ENCODE assay signal across 18 cellular contexts in genomic region chr5:2465383-2465782, GRCh38.
DNase-seq lines count a peak whose midpoint lies in the region; ATAC-seq, FAIRE-seq and TF ChIP-seq lines count a peak whose summit lies in the region.
"Had no signal": no experiment of that assay in that cellular context is flagged by ENCODE, and none has a peak within 500 bp of the region (broad histone marks: within the 10 kb centered on the region; RNA-seq: fewer than 3 reads in every experiment).

No MANE protein-coding gene starts in this region.

- H4K8ac ChIP-seq in H9 (replicated peaks; ENCODE audit: insufficient read length, low read depth, low read length) (no peak overlapping the region), H1 (ENCODE audit: extremely low read depth, insufficient read depth, low read length) (no peak overlapping the region)

- no peak overlapping the region for H3K4ac ChIP-seq in H9 (ENCODE audit: low read depth, low read length)
- H3K4ac ChIP-seq in H1 (replicated peaks; ENCODE audit: insufficient read length, low read depth, low read length) = no peak overlapping the region

- CTCF ChIA-PET in H1 (lab: Charles Lee; ENCODE audit: partially characterized antibody) = interaction anchor here (1.0 to 2.1 kb wide), 3 partner anchors 9 to 395 kb away, joined by 3 to 7 read pairs (median 3); no protein-coding TSS in a partner anchor

- H2AFZ ChIP-seq in GM23338 = no peak overlapping the region
- H2AFZ ChIP-seq in H9 (ENCODE audit: low read length) = no peak overlapping the region
- H2AFZ ChIP-seq in H1 (ENCODE audit: low read length) = no peak overlapping the region

- H3K56ac ChIP-seq in H9 (ENCODE audit: insufficient read length, low read depth, low read length) = no peak overlapping the region
- H3K56ac ChIP-seq in H1 (replicated peaks; ENCODE audit: insufficient read length, low read depth, low read length) = no peak overlapping the region

- H3K4me1 Mint-ChIP-seq in GM23338 (peaks cover 19% of the 10 kb centered on the region), H9 (peaks cover 0 to 25% of the 10 kb centered on the region in 2 experiments; a peak in 3 of 4 replicates), immature natural killer cell (no peaks in the 10 kb centered on the region)

- H2BK120ac ChIP-seq in H9 (ENCODE audit: low read depth, low read length, poor library complexity, severe bottlenecking) (no peak overlapping the region), H1 (replicated peaks; ENCODE audit: low read depth, low read length) (no peak overlapping the region)

- no peak overlapping the region for H3T11ph ChIP-seq in H9 (ENCODE audit: low read length)

- no peak for TF ChIP-seq EP300 in H1 (IDR thresholded peaks at IDR 0.05; ENCODE audit: borderline replicate concordance in 1 of 2, low read depth in 2 of 2, low read length in 2 of 2)

- H3K4me1 ChIP-seq in GM23338 (ENCODE audit: insufficient read depth) (no peaks in the 10 kb centered on the region), H9 (ENCODE audit: insufficient read depth, low read length) (no peaks in the 10 kb centered on the region), H1 (replicated peaks in 1 of 4; ENCODE audit: control insufficient read depth in 3 of 4, insufficient read depth in 4 of 4, low read length in 3 of 4) (no peaks in the 10 kb centered on the region; a peak in 1 of 7 replicates)

- H3K14ac ChIP-seq in H9 (ENCODE audit: insufficient read depth, low read length) (no peak overlapping the region), H1 (ENCODE audit: insufficient read length) (no peak overlapping the region)

- H2AK5ac ChIP-seq in H9 (ENCODE audit: insufficient read length, low read length) (no peak overlapping the region), H1 (ENCODE audit: low read depth, low read length) (no peak overlapping the region)

- no peak overlapping the region for H3K4me3 Mint-ChIP-seq in GM23338
- H3K4me3 Mint-ChIP-seq in H9 = no peak overlapping the region
- no peak overlapping the region for H3K4me3 Mint-ChIP-seq in immature natural killer cell

- no peak overlapping the region for H2BK20ac ChIP-seq in H9 (ENCODE audit: low read depth, low read length, poor library complexity, severe bottlenecking)
- H2BK20ac ChIP-seq in H1 (ENCODE audit: low read length) = no peak overlapping the region

- H3F3A ChIP-seq in GM23338 (replicated peaks; ENCODE audit: low read depth) = no peaks in the 10 kb centered on the region

- H3K79me1 ChIP-seq in H9 (ENCODE audit: insufficient read depth, low read depth, low read length, poor library complexity, severe bottlenecking) (no peaks in the 10 kb centered on the region), H1 (ENCODE audit: low read depth, low read length) (no peaks in the 10 kb centered on the region)

- H2BK15ac ChIP-seq in H9 (ENCODE audit: low read depth, low read length) = no peak overlapping the region
- H2BK15ac ChIP-seq in H1 (ENCODE audit: low read length) = no peak overlapping the region

- H3K23me2 ChIP-seq in H9 (ENCODE audit: insufficient read length, low read depth, low read length, poor library complexity, severe bottlenecking) (no peaks in the 10 kb centered on the region), H1 (ENCODE audit: low read depth, low read length) (no peaks in the 10 kb centered on the region)

- H4K91ac ChIP-seq in H9 (ENCODE audit: insufficient read length, low read depth, low read length) (no peak overlapping the region), H1 (replicated peaks; ENCODE audit: insufficient read length, low read length) (no peak overlapping the region)

- DNase-seq in GM23338 (ENCODE audit: low spot score) = peak; percentile 1
- DNase-seq in H9 = no peak
- DNase-seq in NCI-H2171 (lab: John Stamatoyannopoulos, UW) = peak; percentile 18
- DNase-seq in H1 (ENCODE audit: low read depth in 1 of 2, low spot score in 2 of 2) = no peak
- DNase-seq in DMS153 treated with DMSO at 0.1 percent for 48 hours (lab: John Stamatoyannopoulos, UW; ENCODE audit: unreplicated experiment) = no peak
- no peak for DNase-seq in immature natural killer cell
- DNase-seq: AML-193, DMS79 treated with DMSO at 0.1 percent for 48 hours, NCI-H2081, NCI-H446 treated with DMSO at 0.1 percent for 48 hours, PC-3, SIG-M5 had no signal

- H3K36me3 Mint-ChIP-seq in GM23338 (ENCODE audit: low read depth) (no peaks in the 10 kb centered on the region; the same call in 2 of the 3 replicates), H9 (ENCODE audit: insufficient read depth in 1 of 3, low read depth in 3 of 3) (peaks cover 0 to under 1% (median 0%) of the 10 kb centered on the region in 3 experiments; a peak in 1 of 7 replicates), immature natural killer cell (no peaks in the 10 kb centered on the region)

- no peak overlapping the region for H4K5ac ChIP-seq in H9 (ENCODE audit: insufficient read length, low read depth, low read length)
- no peak overlapping the region for H4K5ac ChIP-seq in H1 (ENCODE audit: insufficient read length, low read depth, low read length)

- H3K27me3 Mint-ChIP-seq in GM23338 (ENCODE audit: insufficient read depth, low read depth, poor library complexity) (peaks cover 6% of the 10 kb centered on the region), H9 (ENCODE audit: low read depth) (peaks cover 10% of the 10 kb centered on the region), immature natural killer cell (ENCODE audit: low read depth in 3 of 3) (peaks cover 0 to 3% (median 0%) of the 10 kb centered on the region in 3 donors)

- H3K9me3 ChIP-seq in H9 (ENCODE audit: control insufficient read depth, low read depth, low read length) = no peaks in the 10 kb centered on the region
- H3K9me3 ChIP-seq in H1 (ENCODE audit: insufficient read depth in 2 of 2, low read depth in 1 of 2, low read length in 1 of 2) = peaks cover 0 to 2% of the 10 kb centered on the region in 2 experiments; a peak in 2 of 4 replicates

- peaks cover under 1% of the 10 kb centered on the region; the same call in 2 of the 3 replicates for H3K9me3 Mint-ChIP-seq in GM23338
- no peaks in the 10 kb centered on the region; a peak in 1 of 5 replicates for H3K9me3 Mint-ChIP-seq in H9
- H3K9me3 Mint-ChIP-seq in immature natural killer cell = peaks cover 0 to 4% (median 0%) of the 10 kb centered on the region in 6 donors

- peak; percentile 81 for ATAC-seq in GM23338
- no peak for ATAC-seq in HG03354 (IDR thresholded peaks at IDR 0.05; ENCODE audit: poor library complexity, severe bottlenecking, unreplicated experiment)
- ATAC-seq in GM21390 (IDR thresholded peaks at IDR 0.05; ENCODE audit: unreplicated experiment) = no peak
- ATAC-seq: HCT116, K562, PC-3 had no signal

- TF ChIP-seq RAD21 in H1 (IDR thresholded peaks at IDR 0.05 in 1 of 2, conservative IDR thresholded peaks at IDR 0.05 in 1 of 2; ENCODE audit: low read depth in 2 of 2, low read length in 2 of 2) = peak; percentile 56 to 61

- H3K79me2 ChIP-seq in GM23338 (replicated peaks; ENCODE audit: insufficient read depth) (no peaks in the 10 kb centered on the region), H9 (ENCODE audit: insufficient read depth, low read length) (no peaks in the 10 kb centered on the region), H1 (ENCODE audit: control insufficient read depth in 1 of 2, insufficient read depth in 2 of 2, low read length in 2 of 2) (no peaks in the 10 kb centered on the region)

- no CpG with 5 or more reads among the region's 10 CpGs for WGBS in H9 (ENCODE audit: extremely low coverage, insufficient read length, low lambda C conversion rate)
- 82% methylated on average over 8 of the region's 10 CpGs; no CpG with 5 or more reads in 1 of the 2 experiments for WGBS in H1 (ENCODE audit: extremely low coverage in 1 of 2, insufficient coverage in 1 of 2, insufficient read length in 1 of 2, insufficient replicate concordance in 2 of 2, low coverage in 1 of 2, low lambda C conversion rate in 2 of 2, missing lambda C conversion rate in 1 of 2), 2 experiments

- H3K9ac ChIP-seq in H9 (ENCODE audit: extremely low read depth, insufficient read length, low read length) (no peak overlapping the region), H1 (replicated peaks in 1 of 4; ENCODE audit: extremely low read depth in 1 of 4, low read depth in 3 of 4, low read length in 3 of 4) (no peak overlapping the region)

- POLR2A ChIA-PET in H1 (lab: Charles Lee; ENCODE audit: partially characterized antibody) = no interaction called here

- no peak for FAIRE-seq in H1 (lab: Jason Lieb, UNC)
- FAIRE-seq: K562 had no signal

- H3K18ac ChIP-seq in H9 (ENCODE audit: insufficient read length, low read depth, low read length) (no peak overlapping the region), H1 (ENCODE audit: extremely low read depth, low read length) (no peak overlapping the region)

- TF ChIP-seq CTCF in GM23338 (conservative IDR thresholded peaks at IDR 0.05; ENCODE audit: low read depth in 2 of 2) (0 out of 4 replicates have a peak, but pooled peaks of 1 of the 2 experiments have one; percentile 20), H9 (conservative IDR thresholded peaks at IDR 0.05) (peak; percentile 18; the same call in 1 of the 3 replicates), H1 (IDR thresholded peaks at IDR 0.05; ENCODE audit: control extremely low read depth in 1 of 3, insufficient read depth in 1 of 3, low read depth in 1 of 3, low read length in 3 of 3) (peak in 2 of 3 experiments; percentile 20 to 22; a peak in 2 of 4 replicates)

- H2BK5ac ChIP-seq in H9 (ENCODE audit: insufficient read length, low read length) = no peak overlapping the region
- H2BK5ac ChIP-seq in H1 (ENCODE audit: low read depth, low read length) = no peak overlapping the region

- H3K4me3 ChIP-seq in GM23338 (no peak overlapping the region), H1 (ENCODE audit: extremely low read depth in 1 of 4, insufficient read depth in 2 of 4, low read depth in 3 of 4, low read length in 4 of 4) (no peak overlapping the region)
- H3K4me3 ChIP-seq: K562 had no signal

- H3K23ac ChIP-seq in H9 (ENCODE audit: insufficient read length, low read depth, low read length) = no peak overlapping the region
- H3K23ac ChIP-seq in H1 (ENCODE audit: insufficient read length) = no peak overlapping the region

- TF ChIP-seq POLR2A in H1 (IDR thresholded peaks at IDR 0.05; ENCODE audit: control extremely low read depth in 1 of 2, low read depth in 2 of 2, low read length in 2 of 2) = no peak

- no peaks in the 10 kb centered on the region; the same call in 1 of the 2 replicates for H3K36me3 ChIP-seq in GM23338 (ENCODE audit: insufficient read depth)
- no peaks in the 10 kb centered on the region for H3K36me3 ChIP-seq in H1 (ENCODE audit: control insufficient read depth in 2 of 4, insufficient read depth in 4 of 4, low read length in 3 of 4)

- H3K27ac Mint-ChIP-seq in GM23338 (no peak overlapping the region), H9 (no peak overlapping the region), immature natural killer cell (no peak overlapping the region)

- no peaks in the 10 kb centered on the region for H3K9me2 ChIP-seq in GM23338 (ENCODE audit: insufficient read depth)

- H4K20me1 ChIP-seq in GM23338 (replicated peaks; ENCODE audit: insufficient read depth) = no peaks in the 10 kb centered on the region
- H4K20me1 ChIP-seq in H9 (ENCODE audit: control insufficient read depth, insufficient read depth, insufficient read length) = no peaks in the 10 kb centered on the region
- H4K20me1 ChIP-seq in H1 (replicated peaks in 1 of 2; ENCODE audit: control insufficient read depth in 1 of 2, insufficient read depth in 2 of 2, low read length in 2 of 2) = no peaks in the 10 kb centered on the region

- H3K4me2 ChIP-seq in GM23338 (no peak overlapping the region), H9 (ENCODE audit: insufficient read depth, insufficient read length, low read length) (no peak overlapping the region), H1 (ENCODE audit: insufficient read depth in 1 of 2, low read depth in 2 of 2, low read length in 2 of 2) (no peak overlapping the region)

- H3K27ac ChIP-seq in GM23338 (ENCODE audit: low read depth) = no peak overlapping the region
- no peak overlapping the region for H3K27ac ChIP-seq in H9 (ENCODE audit: insufficient read length, low read depth, low read length)
- no peak overlapping the region for H3K27ac ChIP-seq in H1 (ENCODE audit: low read depth, low read length)
- H3K27ac ChIP-seq: C4-2B, RWPE1 had no signal

- H3K27me3 ChIP-seq in GM23338 (ENCODE audit: insufficient read depth) (no peaks in the 10 kb centered on the region), H9 (ENCODE audit: insufficient read depth, low read length) (no peaks in the 10 kb centered on the region), H1 (replicated peaks in 1 of 4; ENCODE audit: control insufficient read depth in 3 of 4, extremely low read depth in 1 of 4, insufficient read depth in 3 of 4, low read length in 3 of 4) (no peaks in the 10 kb centered on the region)

- H2BK12ac ChIP-seq in H9 (ENCODE audit: insufficient read length, low read depth, low read length) (no peak overlapping the region), H1 (ENCODE audit: low read depth, low read length) (no peak overlapping the region)

Comparison
In these comparisons a context has a peak if more than half of its experiments do, and no peak if none do; other contexts are left out.
1. DNase-seq: peak in GM23338 (single experiment) and NCI-H2171 (single experiment); none in H9 (single experiment), H1 (0 of 2), DMS153 treated with DMSO at 0.1 percent for 48 hours (single experiment) and immature natural killer cell (0 of 3).